In the genomic region with DNA sequence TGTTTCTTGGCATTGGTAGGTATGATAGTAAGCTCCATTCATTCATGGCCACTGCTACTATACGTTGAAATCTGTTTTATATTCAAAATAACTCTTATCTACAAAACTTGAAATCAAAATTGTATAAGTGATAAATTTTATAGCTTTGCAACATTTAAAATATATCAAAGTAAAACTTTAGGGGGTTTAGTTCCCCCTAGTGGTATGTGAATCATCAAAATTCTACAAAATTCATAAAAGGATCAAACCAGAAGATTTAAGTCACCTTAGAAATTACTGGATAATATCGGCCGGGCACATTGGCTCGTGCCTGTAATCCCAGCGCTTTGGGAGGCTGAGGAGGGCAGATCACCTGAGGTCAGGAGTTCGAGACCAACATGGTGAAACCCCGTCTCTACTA, we compare ENCODE assay signal across 1 cellular context.
TF ChIP-seq lines count a peak whose summit lies in the region.

No MANE protein-coding gene starts in this region.

TF ChIP-seq in IMR-90, 13 proteins besides CTCF, POLR2A, EP300 and RAD21:
- no peak for TF ChIP-seq MAZ (IDR thresholded peaks at IDR 0.05; ENCODE audit: borderline replicate concordance, low read depth, low read length)
- TF ChIP-seq, protein P1, sequence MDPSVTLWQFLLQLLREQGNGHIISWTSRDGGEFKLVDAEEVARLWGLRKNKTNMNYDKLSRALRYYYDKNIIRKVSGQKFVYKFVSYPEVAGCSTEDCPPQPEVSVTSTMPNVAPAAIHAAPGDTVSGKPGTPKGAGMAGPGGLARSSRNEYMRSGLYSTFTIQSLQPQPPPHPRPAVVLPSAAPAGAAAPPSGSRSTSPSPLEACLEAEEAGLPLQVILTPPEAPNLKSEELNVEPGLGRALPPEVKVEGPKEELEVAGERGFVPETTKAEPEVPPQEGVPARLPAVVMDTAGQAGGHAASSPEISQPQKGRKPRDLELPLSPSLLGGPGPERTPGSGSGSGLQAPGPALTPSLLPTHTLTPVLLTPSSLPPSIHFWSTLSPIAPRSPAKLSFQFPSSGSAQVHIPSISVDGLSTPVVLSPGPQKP (IDR thresholded peaks at IDR 0.05; ENCODE audit: borderline replicate concordance, low read depth, low read length), result no peak
- no peak for TF ChIP-seq RFX5 (IDR thresholded peaks at IDR 0.05; ENCODE audit: low read depth, low read length)
- TF ChIP-seq, protein P2, sequence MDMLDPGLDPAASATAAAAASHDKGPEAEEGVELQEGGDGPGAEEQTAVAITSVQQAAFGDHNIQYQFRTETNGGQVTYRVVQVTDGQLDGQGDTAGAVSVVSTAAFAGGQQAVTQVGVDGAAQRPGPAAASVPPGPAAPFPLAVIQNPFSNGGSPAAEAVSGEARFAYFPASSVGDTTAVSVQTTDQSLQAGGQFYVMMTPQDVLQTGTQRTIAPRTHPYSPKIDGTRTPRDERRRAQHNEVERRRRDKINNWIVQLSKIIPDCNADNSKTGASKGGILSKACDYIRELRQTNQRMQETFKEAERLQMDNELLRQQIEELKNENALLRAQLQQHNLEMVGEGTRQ (IDR thresholded peaks at IDR 0.05; ENCODE audit: low read depth, low read length), result no peak
- TF ChIP-seq NFE2L2 (IDR thresholded peaks at IDR 0.05; ENCODE audit: low read depth, low read length), result no peak
